In the genomic region with DNA sequence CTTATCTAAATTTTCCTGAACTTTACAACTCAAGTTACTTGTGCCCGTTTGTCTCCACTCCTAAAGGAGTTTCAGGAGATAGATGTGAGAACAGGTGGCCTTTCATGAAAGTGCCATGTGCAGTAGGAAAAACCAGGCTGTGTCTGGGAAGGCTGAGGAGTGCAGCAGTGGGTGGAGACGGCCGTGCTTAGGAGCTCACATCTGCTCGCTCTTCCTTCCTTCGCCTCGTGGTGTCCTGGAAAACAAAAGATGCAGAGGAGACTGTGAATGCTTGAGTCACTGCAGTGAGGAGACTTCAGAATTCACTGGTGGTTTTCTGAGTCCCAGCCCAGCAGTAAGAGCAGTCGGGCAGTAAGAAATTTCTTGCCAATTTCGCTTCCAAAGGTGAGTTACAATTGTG, we compare ENCODE assay signal across 18 cellular contexts.
DNase-seq lines count a peak whose midpoint lies in the region; ATAC-seq, FAIRE-seq and TF ChIP-seq lines count a peak whose summit lies in the region.
"Had no signal": no experiment of that assay in that cellular context is flagged by ENCODE, and none has a peak within 500 bp of the region (broad histone marks: within the 10 kb centered on the region; RNA-seq: fewer than 3 reads in every experiment).

No MANE protein-coding gene starts in this region.

- H3K27me3 Mint-ChIP-seq in activated CD4-positive, alpha-beta memory T cell treated with anti-CD3 and anti-CD28 coated beads, Interleukin-2, amount 10 ng/mL, durations not matched to agents 7 days and 5 days: no peaks in the 10 kb centered on the region

- POLR2A ChIA-PET in HepG2 (lab: Yijun Ruan, JAX): no interaction called here
- POLR2A ChIA-PET in activated CD4-positive, alpha-beta memory T cell treated with anti-CD3 and anti-CD28 coated beads, Interleukin-2, amount 10 ng/mL, durations not matched to agents 7 days and 5 days (lab: Charles Lee): no interaction called here

- ATAC-seq in right lobe of liver (peak in 3 of 4 donors; percentile 14 to 59 (median 26)), HepG2 (no peak), upper lobe of right lung (peak; percentile 18)
- ATAC-seq: gastrocnemius medialis; stimulated activated memory B cell treated with anti-CD40 and anti-IgM and Interleukin-4, amounts not matched to agents 10 μg/mL and 1 μg/mL and 100 μg/mL, for 72 hours had no signal

- no peak overlapping the region for H3K27ac Mint-ChIP-seq in activated CD4-positive, alpha-beta memory T cell treated with anti-CD3 and anti-CD28 coated beads, Interleukin-2, amount 10 ng/mL, durations not matched to agents 7 days and 5 days
- H3K27ac Mint-ChIP-seq: activated naive CD4-positive, alpha-beta T cell treated with anti-CD3 and anti-CD28 coated beads for 36 hours; stimulated activated memory B cell treated with anti-CD40 and anti-IgM and Interleukin-4, amounts not matched to agents 10 μg/mL and 1 μg/mL and 100 μg/mL, for 72 hours had no signal

- WGBS in right lobe of liver (ENCODE audit: insufficient coverage, low coverage, low lambda C conversion rate, missing lambda C conversion rate): 66% methylated on average over 8 of the region's 8 CpGs
- WGBS in HepG2 (ENCODE audit: low lambda C conversion rate): 83% methylated on average over 8 of the region's 8 CpGs
- WGBS in mammary epithelial cell (ENCODE audit: low coverage, missing lambda C conversion rate): 90% methylated on average over 8 of the region's 8 CpGs

- H3K36me3 Mint-ChIP-seq in activated CD4-positive, alpha-beta memory T cell treated with anti-CD3 and anti-CD28 coated beads, Interleukin-2, amount 10 ng/mL, durations not matched to agents 7 days and 5 days (ENCODE audit: low read depth): no peaks in the 10 kb centered on the region
- H3K36me3 Mint-ChIP-seq: stimulated activated memory B cell treated with anti-CD40 and anti-IgM and Interleukin-4, amounts not matched to agents 10 μg/mL and 1 μg/mL and 100 μg/mL, for 72 hours had no signal

- H3K4me3 Mint-ChIP-seq in activated CD4-positive, alpha-beta memory T cell treated with anti-CD3 and anti-CD28 coated beads, Interleukin-2, amount 10 ng/mL, durations not matched to agents 7 days and 5 days: no peak overlapping the region
- H3K4me3 Mint-ChIP-seq: activated naive CD4-positive, alpha-beta T cell treated with anti-CD3 and anti-CD28 coated beads for 36 hours; stimulated activated memory B cell treated with anti-CD40 and anti-IgM and Interleukin-4, amounts not matched to agents 10 μg/mL and 1 μg/mL and 100 μg/mL, for 72 hours had no signal

- H3K4me1 ChIP-seq in right lobe of liver: peaks cover 0 to 38% (median 10%) of the 10 kb centered on the region in 4 donors
- H3K4me1 ChIP-seq in HepG2 (ENCODE audit: insufficient read depth, low read length): peaks cover 85% of the 10 kb centered on the region
- H3K4me1 ChIP-seq in upper lobe of right lung: peaks cover 15% of the 10 kb centered on the region
- H3K4me1 ChIP-seq in mammary epithelial cell (ENCODE audit: insufficient read depth, low read length): no peaks in the 10 kb centered on the region
- H3K4me1 ChIP-seq: gastrocnemius medialis, prostate gland had no signal

- TF ChIP-seq EP300 in HepG2 (IDR thresholded peaks at IDR 0.05; ENCODE audit: low read depth in 2 of 2, low read length in 2 of 2) (no peak), HepG2 (CRISPR knock-in tag; IDR thresholded peaks at IDR 0.05; ENCODE audit: borderline replicate concordance) (no peak)

- peaks cover 78% of the 10 kb centered on the region for H3K79me2 ChIP-seq in HepG2 (ENCODE audit: insufficient read depth, low read length)
- no peaks in the 10 kb centered on the region for H3K79me2 ChIP-seq in mammary epithelial cell (ENCODE audit: insufficient read depth, low read length)

- TF ChIP-seq CTCF in right lobe of liver (IDR thresholded peaks at IDR 0.05): no peak
- TF ChIP-seq CTCF in HepG2 (CRISPR knock-in tag; IDR thresholded peaks at IDR 0.05): no peak
- no peak for TF ChIP-seq CTCF in cardiac fibroblast (IDR thresholded peaks at IDR 0.05; ENCODE audit: low read depth, low read length)
- peak; percentile 11 for TF ChIP-seq CTCF in kidney epithelial cell (IDR thresholded peaks at IDR 0.05; ENCODE audit: insufficient read depth, low read length, poor library complexity, severe bottlenecking)
- TF ChIP-seq CTCF in upper lobe of right lung (IDR thresholded peaks at IDR 0.05): no peak
- TF ChIP-seq CTCF in GM13976 (IDR thresholded peaks at IDR 0.05; ENCODE audit: borderline replicate concordance, control extremely low read depth, extremely low read depth, insufficient read depth, missing control alignments): no peak
- TF ChIP-seq CTCF in mammary epithelial cell (conservative IDR thresholded peaks at IDR 0.05 in 1 of 2, IDR thresholded peaks at IDR 0.05 in 1 of 2; ENCODE audit: extremely low read depth in 1 of 2, insufficient read depth in 1 of 2, low read depth in 1 of 2, low read length in 2 of 2): no peak

- H3K9me3 ChIP-seq in right lobe of liver: no peaks in the 10 kb centered on the region
- no peaks in the 10 kb centered on the region for H3K9me3 ChIP-seq in HepG2 (ENCODE audit: low read length)
- H3K9me3 ChIP-seq in upper lobe of right lung: no peaks in the 10 kb centered on the region
- no peaks in the 10 kb centered on the region for H3K9me3 ChIP-seq in mammary epithelial cell (replicated peaks; ENCODE audit: insufficient read depth, low read length)
- H3K9me3 ChIP-seq: gastrocnemius medialis, prostate gland had no signal

- H4K20me1 ChIP-seq in HepG2 (ENCODE audit: insufficient read depth, low read length): peaks cover 17% of the 10 kb centered on the region
- no peaks in the 10 kb centered on the region for H4K20me1 ChIP-seq in mammary epithelial cell (ENCODE audit: insufficient read depth, low read length)

- no peaks in the 10 kb centered on the region for H3K36me3 ChIP-seq in right lobe of liver
- peaks cover 15 to 50% of the 10 kb centered on the region in 2 experiments for H3K36me3 ChIP-seq in HepG2 (replicated peaks in 1 of 2; ENCODE audit: control insufficient read depth in 1 of 2, insufficient read depth in 2 of 2, low read length in 2 of 2)
- H3K36me3 ChIP-seq in kidney epithelial cell (ENCODE audit: control insufficient read depth, insufficient read depth, low read length): no peaks in the 10 kb centered on the region
- H3K36me3 ChIP-seq in upper lobe of right lung: no peaks in the 10 kb centered on the region
- H3K36me3 ChIP-seq in mammary epithelial cell (ENCODE audit: insufficient read depth, low read length): no peaks in the 10 kb centered on the region
- H3K36me3 ChIP-seq: gastrocnemius medialis, prostate gland had no signal

- DNase-seq in right lobe of liver (no peak), HepG2 (ENCODE audit: low spot score) (no peak), cardiac fibroblast (ENCODE audit: low read depth in 2 of 2) (peak; percentile 54 to 63), kidney epithelial cell (ENCODE audit: low read depth) (peak; percentile 53), upper lobe of right lung (no peak), GM13976 (ENCODE audit: low spot score) (no peak), mammary epithelial cell (no peak)
- DNase-seq in activated CD4-positive, alpha-beta memory T cell treated with anti-CD3 and anti-CD28 coated beads, Interleukin-2, amount 10 ng/mL, durations not matched to agents 7 days and 5 days: no peak
- DNase-seq: activated CD8-positive, alpha-beta memory T cell treated with anti-CD3 and anti-CD28 coated beads for 24 hours; activated naive CD4-positive, alpha-beta T cell treated with anti-CD3 and anti-CD28 coated beads for 36 hours; cortex of kidney; gastrocnemius medialis; HCEC 1CT; NCI-H69; stimulated activated CD4-positive, alpha-beta T cell treated with anti-CD3 and anti-CD28 coated beads, Interleukin-4, amount 100 ng/mL, for 1 hour had no signal

- intact Hi-C loops in right lobe of liver (cut with DNase I) (no loop called here), HepG2 (cut with micrococcal nuclease; ENCODE audit: unreplicated experiment) (no loop called here), upper lobe of right lung (cut with DNase I) (no loop called here), mammary epithelial cell (cut with micrococcal nuclease) (no loop called here)

- in situ Hi-C loops in HepG2 (cut with HindIII; ENCODE audit: extremely low pct_ligation_motif_present, low pct_unique_long_range_greater_than_20kb): no loop called here
- in situ Hi-C loops in GM13976 (cut with MboI; ENCODE audit: low sequenced_read_pairs, unreplicated experiment): no loop called here
- in situ Hi-C loops in mammary epithelial cell (cut with MboI; ENCODE audit: low sequenced_read_pairs in 2 of 2): no loop called here

- H3K27ac ChIP-seq in right lobe of liver (no peak overlapping the region), HepG2 (ENCODE audit: extremely low read length, insufficient read depth, low read length) (no peak overlapping the region), upper lobe of right lung (no peak overlapping the region), mammary epithelial cell (ENCODE audit: insufficient read depth, low read depth, low read length) (no peak overlapping the region)
- H3K27ac ChIP-seq: gastrocnemius medialis, prostate gland had no signal

- TF ChIP-seq POLR2A in right lobe of liver (IDR thresholded peaks at IDR 0.05) (no peak), HepG2 (IDR thresholded peaks at IDR 0.05; ENCODE audit: insufficient read depth in 1 of 2, low read depth in 2 of 2, low read length in 2 of 2) (no peak)

- no peaks in the 10 kb centered on the region for H3K27me3 ChIP-seq in right lobe of liver
- no peaks in the 10 kb centered on the region for H3K27me3 ChIP-seq in HepG2 (ENCODE audit: control insufficient read depth in 1 of 2, insufficient read depth in 2 of 2, low read length in 2 of 2)
- no peaks in the 10 kb centered on the region for H3K27me3 ChIP-seq in kidney epithelial cell (ENCODE audit: control insufficient read depth, insufficient read depth, low read length)
- H3K27me3 ChIP-seq in upper lobe of right lung: no peaks in the 10 kb centered on the region
- H3K27me3 ChIP-seq in mammary epithelial cell (ENCODE audit: insufficient read depth, low read length): no peaks in the 10 kb centered on the region
- H3K27me3 ChIP-seq: gastrocnemius medialis had no signal

- TF ChIP-seq RAD21 in HepG2 (CRISPR knock-in tag; IDR thresholded peaks at IDR 0.05): no peak

- H3K4me1 Mint-ChIP-seq in activated CD4-positive, alpha-beta memory T cell treated with anti-CD3 and anti-CD28 coated beads, Interleukin-2, amount 10 ng/mL, durations not matched to agents 7 days and 5 days: no peaks in the 10 kb centered on the region
- H3K4me1 Mint-ChIP-seq: stimulated activated memory B cell treated with anti-CD40 and anti-IgM and Interleukin-4, amounts not matched to agents 10 μg/mL and 1 μg/mL and 100 μg/mL, for 72 hours had no signal

- H3K4me2 ChIP-seq in HepG2 (ENCODE audit: low read depth, low read length): no peak overlapping the region
- no peak overlapping the region for H3K4me2 ChIP-seq in mammary epithelial cell (ENCODE audit: insufficient read depth, low read depth, low read length)

- FAIRE-seq in HepG2 (lab: Jason Lieb, UNC): no peak
- FAIRE-seq: HTR-8/SVneo had no signal

- no peak overlapping the region for H3K9ac ChIP-seq in HepG2 (ENCODE audit: insufficient read depth, low read depth, low read length)
- H3K9ac ChIP-seq in mammary epithelial cell (ENCODE audit: insufficient read depth, low read length): no peak overlapping the region

- dilution Hi-C loops in mammary epithelial cell (cut with HindIII; ENCODE audit: low sequenced_read_pairs): no loop called here

- CTCF ChIA-PET in HepG2 (lab: Yijun Ruan, JAX; ENCODE audit: low intra/inter-chr PET ratio, low total read pairs) (no interaction called here), mammary epithelial cell (lab: Charles Lee; ENCODE audit: low non-redundant PET) (no interaction called here)
- CTCF ChIA-PET in activated CD4-positive, alpha-beta memory T cell treated with anti-CD3 and anti-CD28 coated beads, Interleukin-2, amount 10 ng/mL, durations not matched to agents 7 days and 5 days (lab: Charles Lee): no interaction called here

- BruUV-seq in HepG2 (replicated peaks; lab: Mats Ljungman, UMichigan) (no TSS peak), mammary epithelial cell (replicated peaks; lab: Mats Ljungman, UMichigan) (no TSS peak)

- H2AFZ ChIP-seq in HepG2 (ENCODE audit: low read length) (no peak overlapping the region), mammary epithelial cell (ENCODE audit: low read depth, low read length) (no peak overlapping the region)

- H3K9me3 Mint-ChIP-seq in activated CD4-positive, alpha-beta memory T cell treated with anti-CD3 and anti-CD28 coated beads, Interleukin-2, amount 10 ng/mL, durations not matched to agents 7 days and 5 days: no peaks in the 10 kb centered on the region
- H3K9me3 Mint-ChIP-seq: activated naive CD4-positive, alpha-beta T cell treated with anti-CD3 and anti-CD28 coated beads for 36 hours; stimulated activated memory B cell treated with anti-CD40 and anti-IgM and Interleukin-4, amounts not matched to agents 10 μg/mL and 1 μg/mL and 100 μg/mL, for 72 hours had no signal

- no peak overlapping the region for H3K4me3 ChIP-seq in right lobe of liver
- no peak overlapping the region for H3K4me3 ChIP-seq in HepG2 (replicated peaks in 1 of 3; ENCODE audit: insufficient read depth in 1 of 3, low read depth in 2 of 3, low read length in 3 of 3)
- no peak overlapping the region for H3K4me3 ChIP-seq in cardiac fibroblast (replicated peaks in 1 of 2; ENCODE audit: low read depth in 2 of 2, low read length in 2 of 2)
- H3K4me3 ChIP-seq in kidney epithelial cell (ENCODE audit: low read depth, low read length): no peak overlapping the region
- H3K4me3 ChIP-seq in upper lobe of right lung: no peak overlapping the region
- H3K4me3 ChIP-seq in mammary epithelial cell (replicated peaks in 1 of 3; ENCODE audit: insufficient read depth in 1 of 3, low read depth in 2 of 3, low read length in 3 of 3): no peak overlapping the region
- H3K4me3 ChIP-seq: gastrocnemius medialis, prostate gland had no signal

Comparison
In these comparisons a context has a peak if more than half of its experiments do, and no peak if none do; other contexts are left out.
1. DNase-seq: peak in cardiac fibroblast (2 of 2) and kidney epithelial cell (single experiment); none in right lobe of liver (0 of 3), HepG2 (single experiment), upper lobe of right lung (single experiment), activated CD4-positive, alpha-beta memory T cell treated with anti-CD3 and anti-CD28 coated beads, Interleukin-2, amount 10 ng/mL, durations not matched to agents 7 days and 5 days (single experiment), GM13976 (single experiment) and mammary epithelial cell (single experiment).